ENCODE assay signal across 6 cellular contexts in the genomic region with DNA sequence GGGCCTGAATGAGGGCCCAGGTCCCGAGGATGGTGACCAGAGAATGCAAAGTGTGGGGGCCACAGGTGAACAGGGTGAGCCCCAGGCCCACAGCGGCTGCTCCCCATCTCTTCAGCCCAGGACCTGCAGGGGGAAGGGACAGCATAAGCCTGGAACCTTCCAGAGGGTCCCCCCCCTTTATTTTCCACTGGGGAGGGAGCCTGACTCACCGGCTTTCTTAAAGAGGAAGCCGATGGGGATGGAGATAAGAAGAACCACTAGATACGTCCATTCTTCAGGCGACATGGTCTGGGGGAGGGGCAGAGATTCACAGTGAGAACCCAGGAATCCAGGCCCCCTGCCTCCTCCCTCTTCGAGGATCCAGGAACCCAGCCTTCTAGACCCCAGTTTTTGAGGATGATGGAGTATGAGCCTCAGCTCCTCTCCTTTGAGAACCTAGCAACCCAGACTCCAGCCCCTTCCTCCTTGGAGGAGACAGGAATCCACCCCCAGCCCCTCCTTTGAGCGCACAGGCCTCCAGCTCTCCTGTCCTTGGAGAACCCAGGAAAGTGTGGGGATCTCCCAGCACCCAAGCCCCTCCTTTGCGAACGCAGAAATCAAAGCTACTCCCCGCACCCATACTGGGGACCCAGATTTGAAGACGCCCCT. TPM values are rescaled to one million over a fixed set of nuclear protein-coding genes. Genes with fewer than 3 reads are reported as not detected.
A peak's percentile ranks its signal among the peaks of the same experiment; 100 is the strongest.
DNase-seq lines count a peak whose midpoint lies in the region; ATAC-seq and TF ChIP-seq lines count a peak whose summit lies in the region.

No MANE protein-coding gene starts in this region.

- peaks cover 3% of the 10 kb centered on the region; the same call in 1 of the 2 replicates for H3K27me3 Mint-ChIP-seq in WTC11 (ENCODE audit: low read depth)

- peak overlapping the region; percentile 84 to 87 for H3K4me3 ChIP-seq in HCT116 (replicated peaks in 1 of 2; ENCODE audit: low read depth in 1 of 2, low read length in 2 of 2)
- peak overlapping the region; percentile 60 to 94 for H3K4me3 ChIP-seq in right atrium auricular region

- TF ChIP-seq CTCF in HCT116 (IDR thresholded peaks at IDR 0.05 in 2 of 3, conservative IDR thresholded peaks at IDR 0.05 in 1 of 3; ENCODE audit: borderline replicate concordance in 1 of 3, insufficient read depth in 1 of 3, low read depth in 2 of 3, low read length in 2 of 3) (no peak), WTC11 (IDR thresholded peaks at IDR 0.05) (no peak), right atrium auricular region (IDR thresholded peaks at IDR 0.05) (no peak)

- H3K36me3 Mint-ChIP-seq in WTC11: peaks cover 38% of the 10 kb centered on the region

- peaks cover 38% of the 10 kb centered on the region for H3K79me2 ChIP-seq in HCT116 (ENCODE audit: insufficient read depth, low read length)

- no peaks in the 10 kb centered on the region for H3K27me3 ChIP-seq in HCT116 (ENCODE audit: insufficient read depth, low read length)
- H3K27me3 ChIP-seq in right atrium auricular region: no peaks in the 10 kb centered on the region

- no peak overlapping the region for H3K27ac Mint-ChIP-seq in WTC11

- CTCF ChIA-PET in HCT116 (lab: Charles Lee) (interaction anchor here (1.1 to 2.1 kb wide), 2 partner anchors 15 to 44 kb away, joined by 3 to 22 read pairs; partner anchors contain the start of gene TMC4), WTC11 (lab: Charles Lee) (interaction anchor here (1.2 to 4.2 kb wide), 8 partner anchors 9 to 78 kb away, joined by 4 to 84 read pairs (median 14); partner anchors contain the start of genes CNOT3 and TMC4)

- POLR2A ChIA-PET in HCT116 (lab: Charles Lee) (interaction anchor here (1.4 to 7.0 kb wide), 4 partner anchors 12 to 29 kb away, joined by 6 to 126 read pairs (median 18); partner anchors contain the start of genes LENG1, RPS9 and TMC4), WTC11 (lab: Charles Lee) (interaction anchor here (0.7 to 4.3 kb wide), 9 partner anchors 8 to 129 kb away, joined by 3 to 25 read pairs (median 7); partner anchors contain the start of genes RPS9 and TMC4)

- no peaks in the 10 kb centered on the region for H4K20me1 ChIP-seq in HCT116 (ENCODE audit: insufficient read depth)

- no peak for TF ChIP-seq RAD21 in HCT116 (IDR thresholded peaks at IDR 0.05; ENCODE audit: low read depth)

- BruUV-seq in HCT116 (replicated peaks; lab: Mats Ljungman, UMichigan): TSS peak; percentile 59

- H3K4me1 ChIP-seq in HCT116 (ENCODE audit: control insufficient read depth in 1 of 2, insufficient read depth in 2 of 2, low read length in 2 of 2) (peaks cover 13 to 21% of the 10 kb centered on the region in 2 experiments), right atrium auricular region (peaks cover 0 to 24% of the 10 kb centered on the region in 2 donors)

- ATAC-seq in HCT116 (no peak), WTC11 (no peak)

- H3K4me2 ChIP-seq in HCT116 (ENCODE audit: low read length): peak overlapping the region; percentile 99

- H3K9ac ChIP-seq in HCT116 (ENCODE audit: low read length): peak overlapping the region; percentile 92

- peak overlapping the region; percentile 85 for H3K4me3 Mint-ChIP-seq in WTC11

- peaks cover 35% of the 10 kb centered on the region for H3K4me1 Mint-ChIP-seq in WTC11

- RAD21 ChIA-PET in HCT116 (lab: Charles Lee; ENCODE audit: low non-redundant PET in 1 of 2, low total read pairs in 2 of 2, uncharacterized antibody in 2 of 2, unreplicated experiment in 2 of 2): no interaction called here

- peaks cover 5 to 14% of the 10 kb centered on the region in 2 experiments for H3K36me3 ChIP-seq in HCT116 (ENCODE audit: control insufficient read depth in 1 of 2, insufficient read depth in 2 of 2, low read length in 2 of 2)
- H3K36me3 ChIP-seq in right atrium auricular region: peaks cover 4% of the 10 kb centered on the region

- H3K9me3 ChIP-seq in HCT116 (ENCODE audit: control insufficient read depth in 1 of 2, insufficient read depth in 1 of 2, low read depth in 1 of 2, low read length in 2 of 2) (no peaks in the 10 kb centered on the region), right atrium auricular region (no peaks in the 10 kb centered on the region)

- no peak overlapping the region for H2AFZ ChIP-seq in HCT116 (ENCODE audit: low read depth, low read length, poor library complexity, severe bottlenecking)

- H3K9me3 Mint-ChIP-seq in WTC11: no peaks in the 10 kb centered on the region

- DNase-seq in HCT116 (ENCODE audit: low read depth, low spot score) (no peak), WTC11 (ENCODE audit: low spot score) (peak; percentile 27), right atrium auricular region (ENCODE audit: low spot score) (no peak), COR-L47 (lab: John Stamatoyannopoulos, UW) (no peak), NCI-H2196 treated with DMSO at 0.1 percent for 48 hours (lab: John Stamatoyannopoulos, UW; ENCODE audit: unreplicated experiment) (no peak)
- DNase-seq in stimulated activated CD8-positive, alpha-beta memory T cell treated with anti-CD3 and anti-CD28 coated beads, Interleukin-7, amount 100 ng/mL, for 4 hours (ENCODE audit: low read depth in 2 of 2): peak; percentile 45 to 70

- intact Hi-C loops in HCT116 (cut with micrococcal nuclease): no loop called here

- TF ChIP-seq POLR2A in HCT116 (IDR thresholded peaks at IDR 0.05; ENCODE audit: borderline replicate concordance, extremely low read depth, insufficient read depth, insufficient read length): no peak

- H3K27ac ChIP-seq in HCT116 (ENCODE audit: low read depth, low read length) (peak overlapping the region; percentile 100), right atrium auricular region (peak overlapping the region; percentile 96 to 97)

- H3K9me2 ChIP-seq in HCT116 (ENCODE audit: insufficient read depth): no peaks in the 10 kb centered on the region

TF ChIP-seq in HCT116, 20 proteins besides CTCF, POLR2A, EP300 and RAD21 (continues in another document):
- TF ChIP-seq JUND (IDR thresholded peaks at IDR 0.05) (no peak), ELF1 (IDR thresholded peaks at IDR 0.05; ENCODE audit: borderline replicate concordance, low read depth) (no peak)

TF ChIP-seq in WTC11, 78 proteins besides CTCF, POLR2A, EP300 and RAD21 (continues in another document):
- no peak for TF ChIP-seq PRRX2 (CRISPR knock-in tag; IDR thresholded peaks at IDR 0.05)
- TF ChIP-seq FOXP1 (CRISPR knock-in tag; IDR thresholded peaks at IDR 0.05; ENCODE audit: borderline replicate concordance): no peak
- TF ChIP-seq GABPB1 (CRISPR knock-in tag; IDR thresholded peaks at IDR 0.05): no peak
- TF ChIP-seq USF1 (CRISPR knock-in tag; IDR thresholded peaks at IDR 0.05): no peak
- TF ChIP-seq ARID4B (CRISPR knock-in tag; IDR thresholded peaks at IDR 0.05; ENCODE audit: borderline replicate concordance): no peak

RNA-seq across cellular contexts. Expression of gene MBOAT7, which starts 1.0 kb away (rescaled TPM):
- total RNA-seq in HCT116 (2021; ENCODE audit: unreplicated experiment) (113 TPM), WTC11 (2021) (109 to 126 TPM (median 113 TPM) in 3 replicates), right atrium auricular region (10 to 100 TPM; 27.0 to 37.0 TPM)
- 80.1 and 82.8 TPM in 2 replicates for polyA plus RNA-seq in HCT116 (2012)

RNA-seq across cellular contexts. Expression of gene TSEN34, which starts 2.8 kb away (rescaled TPM):
- 99.9 TPM for total RNA-seq in HCT116 (2021; ENCODE audit: unreplicated experiment)
- polyA plus RNA-seq in HCT116 (2012): 72.0 and 86.5 TPM in 2 replicates
- total RNA-seq in WTC11 (2021): 32.0 to 34.3 TPM (median 32.5 TPM) in 3 replicates
- total RNA-seq in right atrium auricular region: 10 to 100 TPM; 36.7 to 37.0 TPM

RNA-seq across cellular contexts. Expression of gene RPS9, which starts 12.3 kb away (rescaled TPM):
- total RNA-seq in HCT116 (2021; ENCODE audit: unreplicated experiment): 1,666 TPM
- 2,933 and 3,847 TPM in 2 replicates for polyA plus RNA-seq in HCT116 (2012)
- 1,828 to 2,106 TPM (median 2,018 TPM) in 3 replicates for total RNA-seq in WTC11 (2021)
- 1,000 to 10,000 TPM; 1,068 to 1,279 TPM for total RNA-seq in right atrium auricular region

RNA-seq across cellular contexts. Expression of gene TMC4, which starts 15.4 kb away (rescaled TPM):
- 60.3 TPM for total RNA-seq in HCT116 (2021; ENCODE audit: unreplicated experiment)
- 72.2 and 90.5 TPM in 2 replicates for polyA plus RNA-seq in HCT116 (2012)
- 9.3 to 14.7 TPM (median 13.8 TPM) in 3 replicates for total RNA-seq in WTC11 (2021)
- 1 to 10 TPM; 1.7 to 2.8 TPM for total RNA-seq in right atrium auricular region

RNA-seq across cellular contexts. Expression of gene LENG1, which starts 28.8 kb away (rescaled TPM):
- total RNA-seq in HCT116 (2021; ENCODE audit: unreplicated experiment) (7.6 TPM), WTC11 (2021) (4.6 to 5.4 TPM (median 4.9 TPM) in 3 replicates), right atrium auricular region (10 to 100 TPM in 1 of 2 donors, 1 to 10 TPM in 1; 6.3 to 10.0 TPM)
- 6.8 and 8.0 TPM in 2 replicates for polyA plus RNA-seq in HCT116 (2012)

Comparison
In these comparisons a context has a peak if more than half of its experiments do, and no peak if none do; other contexts are left out.
1. DNase-seq: peak in WTC11 (single experiment) and stimulated activated CD8-positive, alpha-beta memory T cell treated with anti-CD3 and anti-CD28 coated beads, Interleukin-7, amount 100 ng/mL, for 4 hours (2 of 2); none in HCT116 (single experiment), right atrium auricular region (single experiment), COR-L47 (single experiment) and NCI-H2196 treated with DMSO at 0.1 percent for 48 hours (single experiment).